Comparison of ENCODE assay signal across 29 cellular contexts in the genomic region with DNA sequence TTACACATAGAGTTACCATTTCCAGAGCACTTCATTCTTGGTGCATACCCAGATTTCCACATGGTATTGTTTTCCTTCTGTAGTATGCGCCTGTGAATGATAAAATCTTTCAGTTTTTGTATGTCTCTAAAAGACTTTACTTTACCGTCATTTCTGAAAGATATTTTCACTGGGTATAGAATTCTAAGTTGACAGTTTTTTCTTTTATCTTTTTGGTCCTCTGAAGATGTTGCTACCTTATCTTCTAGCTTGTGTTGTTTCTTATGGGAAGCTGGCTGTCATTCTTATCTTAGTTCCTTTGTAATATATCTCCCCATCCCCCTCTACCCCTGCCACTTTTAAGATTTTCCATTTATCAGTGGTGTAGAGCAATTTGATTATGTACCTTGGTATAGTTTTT. TPM values are rescaled to one million over a fixed set of nuclear protein-coding genes. Genes with fewer than 3 reads are reported as not detected.
"Had no signal": no experiment of that assay in that cellular context is flagged by ENCODE, and none has a peak within 500 bp of the region (broad histone marks: within the 10 kb centered on the region; RNA-seq: fewer than 3 reads in every experiment).

No MANE protein-coding gene starts in this region.

- FAIRE-seq: endometrium, kidney had no signal

- H3K4me3 ChIP-seq: coronary artery, gastrocnemius medialis, lung, prostate gland, skin epidermis, spleen, testis, tibial artery had no signal

- H3K36me3 ChIP-seq: gastrocnemius medialis, prostate gland, spleen, tibial artery had no signal

- H3K27me3 ChIP-seq: gastrocnemius medialis, testis had no signal

- H3K4me1 ChIP-seq: prostate gland, spleen, tibial artery had no signal

- DNase-seq: effector memory CD8-positive, alpha-beta T cell; gastrocnemius medialis; head of caudate nucleus; kidney; naive thymus-derived CD8-positive, alpha-beta T cell; nephron progenitor cell; nucleus accumbens; right cardiac atrium; spleen; stimulated activated CD4-positive, alpha-beta T cell treated with anti-CD3 and anti-CD28 coated beads, Interleukin-4, amount 100 ng/mL, for 4 hours; stimulated activated naive CD8-positive, alpha-beta T cell treated with anti-CD3 and anti-CD28 coated beads, Interleukin-15, Interleukin-2, amounts not matched to agents 100 U/mL and 50 U/mL, for 24 hours; substantia nigra; testis; tibial artery had no signal

- H3K9me3 ChIP-seq: gastrocnemius medialis, prostate gland, testis had no signal

- H3K27ac ChIP-seq: coronary artery, gastrocnemius medialis, prostate gland, skin epidermis, spleen, testis, tibial artery had no signal

RNA-seq across cellular contexts. Expression of gene PRMT8, which starts 36.7 kb away (rescaled TPM):
- total RNA-seq: dermis blood vessel endothelial cell; fibroblast of villous mesenchyme; gastrocnemius medialis; glomerular endothelial cell; kidney; left lobe of liver; liver; myocyte; naive thymus-derived CD8-positive, alpha-beta T cell; osteocyte; renal cortical epithelial cell; spleen; urinary bladder had no signal
- polyA plus RNA-seq: esophagus; liver; naive thymus-derived CD8-positive, alpha-beta T cell; spleen; urinary bladder had no signal
